Comparison of ENCODE assay signal across 8 cellular contexts in genomic region chr1:192703283-192704206, GRCh38.
DNase-seq lines count a peak whose midpoint lies in the region; ATAC-seq and TF ChIP-seq lines count a peak whose summit lies in the region.

No MANE protein-coding gene starts in this region.

- no peak overlapping the region for H3K4me3 ChIP-seq in left ventricle myocardium inferior

- no peak overlapping the region for H3K27ac Mint-ChIP-seq in T-helper 2 cell treated with Interferon-gamma antibody and Interleukin-4, amounts not matched to agents 5 μg/mL and 100 μg/mL, for 36 hours
- peak overlapping the region in 1 of 6 donors; percentile 17 for H3K27ac Mint-ChIP-seq in immature natural killer cell

- DNase-seq in T-helper 2 cell treated with Interferon-gamma antibody and Interleukin-4, amounts not matched to agents 5 μg/mL and 100 μg/mL, for 36 hours (ENCODE audit: low spot score) = no peak
- DNase-seq in SIG-M5 treated with dmso at 0.1 percent for 504 hours (lab: John Stamatoyannopoulos, UW; ENCODE audit: unreplicated experiment) = no peak
- no peak for DNase-seq in immature natural killer cell
- DNase-seq in left ventricle myocardium inferior = no peak
- DNase-seq in DMS79 (lab: John Stamatoyannopoulos, UW) = no peak

- H3K4me3 Mint-ChIP-seq in T-helper 2 cell treated with Interferon-gamma antibody and Interleukin-4, amounts not matched to agents 5 μg/mL and 100 μg/mL, for 36 hours = peak overlapping the region; percentile 5
- peak overlapping the region in 1 of 5 donors; percentile 46 for H3K4me3 Mint-ChIP-seq in immature natural killer cell

- peaks cover 18% of the 10 kb centered on the region for H3K4me1 ChIP-seq in left ventricle myocardium inferior

- no peaks in the 10 kb centered on the region for H3K9me3 Mint-ChIP-seq in T-helper 2 cell treated with Interferon-gamma antibody and Interleukin-4, amounts not matched to agents 5 μg/mL and 100 μg/mL, for 36 hours
- no peaks in the 10 kb centered on the region for H3K9me3 Mint-ChIP-seq in immature natural killer cell

- H3K4me1 Mint-ChIP-seq in T-helper 2 cell treated with Interferon-gamma antibody and Interleukin-4, amounts not matched to agents 5 μg/mL and 100 μg/mL, for 36 hours (ENCODE audit: low read depth) = peaks cover 8% of the 10 kb centered on the region
- H3K4me1 Mint-ChIP-seq in immature natural killer cell = no peaks in the 10 kb centered on the region

- no peak overlapping the region for H3K27ac ChIP-seq in left ventricle myocardium inferior (replicated peaks)

- no peaks in the 10 kb centered on the region for H3K9me3 ChIP-seq in left ventricle myocardium inferior (replicated peaks)

- no peak for TF ChIP-seq CTCF in left ventricle myocardium inferior (IDR thresholded peaks at IDR 0.05; ENCODE audit: borderline replicate concordance)

- no peaks in the 10 kb centered on the region for H3K36me3 ChIP-seq in left ventricle myocardium inferior

- no peaks in the 10 kb centered on the region for H3K36me3 Mint-ChIP-seq in T-helper 2 cell treated with Interferon-gamma antibody and Interleukin-4, amounts not matched to agents 5 μg/mL and 100 μg/mL, for 36 hours (ENCODE audit: low read depth)
- no peaks in the 10 kb centered on the region for H3K36me3 Mint-ChIP-seq in immature natural killer cell

- ATAC-seq in GM18858 (IDR thresholded peaks at IDR 0.05; ENCODE audit: unreplicated experiment) (peak; percentile 78), GM21381 (IDR thresholded peaks at IDR 0.05; ENCODE audit: unreplicated experiment) (peak; percentile 72), HG03064 (IDR thresholded peaks at IDR 0.05; ENCODE audit: low read depth, unreplicated experiment) (peak; percentile 83)

- H3K27me3 Mint-ChIP-seq in T-helper 2 cell treated with Interferon-gamma antibody and Interleukin-4, amounts not matched to agents 5 μg/mL and 100 μg/mL, for 36 hours (ENCODE audit: low read depth) = peaks cover 4% of the 10 kb centered on the region
- H3K27me3 Mint-ChIP-seq in immature natural killer cell (ENCODE audit: low read depth in 3 of 3) = peaks cover 0 to 3% (median 0%) of the 10 kb centered on the region in 3 donors

- no peaks in the 10 kb centered on the region for H3K27me3 ChIP-seq in left ventricle myocardium inferior (ENCODE audit: low read depth)

- intact Hi-C loops in left ventricle myocardium inferior (cut with micrococcal nuclease) = no loop called here
